Comparison of ENCODE assay signal across 26 cellular contexts in the genomic region with DNA sequence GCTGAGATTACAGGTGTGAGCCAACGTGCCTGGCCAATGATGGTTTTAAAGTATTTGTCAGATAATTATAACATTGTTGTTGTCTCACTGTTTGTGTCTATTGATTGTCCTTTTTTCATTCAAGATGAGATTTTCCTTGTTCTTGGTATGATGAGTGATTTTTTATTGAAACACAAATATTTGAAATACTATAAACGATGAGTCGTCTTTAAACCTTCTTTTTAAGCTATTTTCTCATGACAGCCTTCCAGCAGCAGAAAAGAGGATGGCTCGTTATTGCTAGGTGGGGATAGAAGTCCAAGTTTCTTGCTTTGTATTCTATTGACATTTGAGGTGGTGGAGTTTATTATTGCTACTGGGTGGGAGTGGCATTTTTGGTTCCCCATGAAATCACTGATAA.
"Had no signal": no experiment of that assay in that cellular context is flagged by ENCODE, and none has a peak within 500 bp of the region (broad histone marks: within the 10 kb centered on the region; RNA-seq: fewer than 3 reads in every experiment).

No MANE protein-coding gene starts in this region.

- H3K4me1 ChIP-seq: stomach, suprapubic skin, testis, thyroid gland, tibial artery, tibial nerve, transverse colon, upper lobe of left lung, upper lobe of right lung, uterus, vagina had no signal

- H3K27me3 ChIP-seq: stomach, testis, thyroid gland, tibial artery, tibial nerve, transverse colon, upper lobe of left lung, upper lobe of right lung, uterus, vagina had no signal

- ATAC-seq: stimulated activated effector memory CD8-positive, alpha-beta T cell treated with anti-CD3 and anti-CD28 coated beads, Interleukin-12 subunit alpha, Interleukin-12 subunit beta, amount 100 ng/mL, for 72 hours; stimulated activated memory B cell treated with anti-CD40 and anti-IgM and Interleukin-4, amounts not matched to agents 10 μg/mL and 1 μg/mL and 100 μg/mL, for 72 hours; stimulated activated naive B cell treated with anti-CD40 and anti-IgM and Interleukin-4, amounts not matched to agents 10 μg/mL and 1 μg/mL and 100 μg/mL, for 72 hours; stimulated activated naive CD8-positive, alpha-beta T cell treated with anti-CD3 and anti-CD28 coated beads, Interleukin-15, amount 100 ng/mL, for 72 hours; stimulated activated naive CD8-positive, alpha-beta T cell treated with anti-CD3 and anti-CD28 coated beads, Interleukin-15, Interleukin-2, amounts not matched to agents 100 U/mL and 50 U/mL, for 24 hours; upper lobe of right lung had no signal

- H3K4me3 ChIP-seq: stomach, suprapubic skin, testis, thoracic aorta, thyroid gland, tibial artery, tibial nerve, transverse colon, upper lobe of left lung, upper lobe of right lung, uterus, vagina had no signal

- H3K27ac ChIP-seq: stomach, suprapubic skin, testis, thoracic aorta, thyroid gland, tibial artery, tibial nerve, transverse colon, upper lobe of left lung, upper lobe of right lung, uterus, vagina had no signal

- DNase-seq: stimulated activated CD4-positive, alpha-beta T cell treated with anti-CD3 and anti-CD28 coated beads, Interleukin-2, amount 100 ng/mL, for 48 hours; stimulated activated CD4-positive, alpha-beta T cell treated with anti-CD3 and anti-CD28 coated beads, Interleukin-4, amount 100 ng/mL, for 1 hour; stimulated activated CD4-positive, alpha-beta T cell treated with anti-CD3 and anti-CD28 coated beads, Interleukin-4, amount 100 ng/mL, for 24 hours; stimulated activated CD4-positive, alpha-beta T cell treated with anti-CD3 and anti-CD28 coated beads, Interleukin-4, amount 100 ng/mL, for 4 hours; stimulated activated CD8-positive, alpha-beta memory T cell treated with anti-CD3 and anti-CD28 coated beads, Interleukin-4, amount 100 ng/mL, for 48 hours; stimulated activated naive B cell treated with anti-CD40 and anti-IgM and Interleukin-4, amounts not matched to agents 10 μg/mL and 1 μg/mL and 100 μg/mL, for 72 hours; stimulated activated naive CD4-positive, alpha-beta T cell; stimulated activated naive CD4-positive, alpha-beta T cell treated with Interleukin-2 at 50 U/mL for 16 hours; stimulated activated naive CD8-positive, alpha-beta T cell treated with anti-CD3 and anti-CD28 coated beads, Interleukin-15, amount 100 ng/mL, for 72 hours; stimulated activated naive CD8-positive, alpha-beta T cell treated with anti-CD3 and anti-CD28 coated beads, Interleukin-15, Interleukin-2, amounts not matched to agents 100 U/mL and 50 U/mL, for 24 hours; stomach; substantia nigra; testis; thyroid gland; tibial artery; transverse colon; upper lobe of left lung; upper lobe of right lung; uterus had no signal

- H3K9me3 ChIP-seq: suprapubic skin, testis, thoracic aorta, thyroid gland, upper lobe of left lung, upper lobe of right lung, uterus, vagina had no signal

- FAIRE-seq: urothelium cell line had no signal

- H3K36me3 ChIP-seq: stomach, suprapubic skin, thoracic aorta, thyroid gland, tibial artery, tibial nerve, transverse colon, upper lobe of left lung, upper lobe of right lung, uterus, vagina had no signal
